In genomic region chr17:21427727-21428126, GRCh38 we compare ENCODE assay signal across 2 cellular contexts. TPM values are rescaled to one million over a fixed set of nuclear protein-coding genes. Genes with fewer than 3 reads are reported as not detected.
"Had no signal": no experiment of that assay in that cellular context is flagged by ENCODE, and none has a peak within 500 bp of the region (broad histone marks: within the 10 kb centered on the region; RNA-seq: fewer than 3 reads in every experiment).

No MANE protein-coding gene starts in this region.

RNA-seq across cellular contexts. Expression of gene KCNJ12, which starts 51.6 kb away (rescaled TPM):
- total RNA-seq: HepG2, HT-29 had no signal
